Comparison of ENCODE assay signal across 9 cellular contexts in the genomic region with DNA sequence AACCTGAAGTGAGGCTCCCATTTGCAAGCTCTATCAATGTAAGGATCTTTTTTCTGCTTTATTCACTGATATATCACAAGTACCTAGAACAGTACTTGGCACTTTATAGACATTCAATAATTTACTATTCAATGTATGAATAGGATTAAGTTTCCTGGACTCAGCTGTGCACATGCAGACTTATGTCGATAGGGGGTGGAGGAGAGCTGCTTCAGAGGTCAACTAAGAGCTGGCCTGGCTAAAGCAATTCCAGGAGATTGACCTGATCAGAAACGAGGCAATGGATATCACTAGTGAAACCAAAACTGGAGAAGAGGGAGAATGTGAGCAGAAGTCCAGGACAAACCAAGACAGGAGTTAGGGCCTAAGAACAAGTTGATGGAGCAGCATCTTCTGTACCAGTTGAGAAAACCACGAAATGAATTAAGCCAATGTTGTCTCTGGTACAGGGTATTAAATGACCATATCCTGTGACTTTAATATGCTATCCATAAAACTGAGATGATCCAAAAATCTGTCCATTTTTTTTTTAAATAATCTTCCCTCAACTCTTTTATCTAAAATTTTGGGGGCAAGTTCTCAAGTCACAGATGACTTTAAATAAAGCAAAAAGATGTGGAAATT.
DNase-seq lines count a peak whose midpoint lies in the region; ATAC-seq, FAIRE-seq and TF ChIP-seq lines count a peak whose summit lies in the region.
"Had no signal": no experiment of that assay in that cellular context is flagged by ENCODE, and none has a peak within 500 bp of the region (broad histone marks: within the 10 kb centered on the region; RNA-seq: fewer than 3 reads in every experiment).

No MANE protein-coding gene starts in this region.

- no peak overlapping the region for H3K4me3 Mint-ChIP-seq in activated naive CD4-positive, alpha-beta T cell treated with anti-CD3 and anti-CD28 coated beads, Interleukin-2, amount 10 ng/mL, durations not matched to agents 7 days and 5 days

- WGBS in heart right ventricle, 2 donors = 30 to 33% methylated on average over 3 of the region's 3 CpGs
- 28 to 34% (median 28%) methylated on average over 3 of the region's 3 CpGs for WGBS in small intestine, 3 donors

- CTCF ChIA-PET in activated naive CD4-positive, alpha-beta T cell treated with anti-CD3 and anti-CD28 coated beads, Interleukin-2, amount 10 ng/mL, durations not matched to agents 7 days and 5 days (lab: Charles Lee) = interaction anchor here (1.6 kb wide), 1 partner anchor 756 kb away, joined by 3 read pairs; no protein-coding TSS in a partner anchor

- H3K27ac ChIP-seq in Karpas-422 (ENCODE audit: low read length) (no peak overlapping the region), heart right ventricle (no peak overlapping the region), small intestine (ENCODE audit: low read depth in 1 of 2, low read length in 1 of 2) (no peak overlapping the region)
- H3K27ac ChIP-seq: epithelial cell of prostate had no signal

- H3K9me3 ChIP-seq in Karpas-422 (ENCODE audit: low read length) (no peaks in the 10 kb centered on the region), heart right ventricle (no peaks in the 10 kb centered on the region), small intestine (ENCODE audit: control insufficient read depth, low read depth) (no peaks in the 10 kb centered on the region)

- peaks cover 2% of the 10 kb centered on the region for H3K9me3 Mint-ChIP-seq in activated naive CD4-positive, alpha-beta T cell treated with anti-CD3 and anti-CD28 coated beads, Interleukin-2, amount 10 ng/mL, durations not matched to agents 7 days and 5 days

- no peaks in the 10 kb centered on the region for H3K27me3 Mint-ChIP-seq in activated naive CD4-positive, alpha-beta T cell treated with anti-CD3 and anti-CD28 coated beads, Interleukin-2, amount 10 ng/mL, durations not matched to agents 7 days and 5 days

- no peaks in the 10 kb centered on the region for H3K36me3 Mint-ChIP-seq in activated naive CD4-positive, alpha-beta T cell treated with anti-CD3 and anti-CD28 coated beads, Interleukin-2, amount 10 ng/mL, durations not matched to agents 7 days and 5 days

- FAIRE-seq in small intestine (lab: Jason Lieb, UNC) = no peak

- no peaks in the 10 kb centered on the region for H3K9me2 ChIP-seq in Karpas-422 (replicated peaks; ENCODE audit: insufficient read depth, low read length)

- H3K79me2 ChIP-seq in Karpas-422 (ENCODE audit: low read length) = no peaks in the 10 kb centered on the region

- H4K20me1 ChIP-seq in Karpas-422 (ENCODE audit: insufficient read depth, low read depth, low read length) = no peaks in the 10 kb centered on the region

- no peak overlapping the region for H3K4me2 ChIP-seq in Karpas-422 (ENCODE audit: low read depth, low read length, poor library complexity, severe bottlenecking)

- no peaks in the 10 kb centered on the region for H3K4me1 Mint-ChIP-seq in activated naive CD4-positive, alpha-beta T cell treated with anti-CD3 and anti-CD28 coated beads, Interleukin-2, amount 10 ng/mL, durations not matched to agents 7 days and 5 days

- no peak overlapping the region for H3K27ac Mint-ChIP-seq in activated naive CD4-positive, alpha-beta T cell treated with anti-CD3 and anti-CD28 coated beads, Interleukin-2, amount 10 ng/mL, durations not matched to agents 7 days and 5 days

- no peak overlapping the region for H2AFZ ChIP-seq in Karpas-422 (ENCODE audit: low read length)

- H3K36me3 ChIP-seq in Karpas-422 (ENCODE audit: insufficient read depth, low read length) (no peaks in the 10 kb centered on the region), heart right ventricle (no peaks in the 10 kb centered on the region), small intestine (ENCODE audit: control insufficient read depth in 2 of 2, insufficient read depth in 2 of 2, low read length in 2 of 2) (no peaks in the 10 kb centered on the region)

- no peak overlapping the region for H3K4me3 ChIP-seq in Karpas-422 (ENCODE audit: low read length)
- no peak overlapping the region for H3K4me3 ChIP-seq in heart right ventricle
- no peak overlapping the region for H3K4me3 ChIP-seq in small intestine (ENCODE audit: low read depth in 1 of 2, low read length in 2 of 2)

- TF ChIP-seq CTCF in heart right ventricle (IDR thresholded peaks at IDR 0.05) = peak; percentile 42 to 89 (median 80)

- ATAC-seq in GM18498 (IDR thresholded peaks at IDR 0.05; ENCODE audit: unreplicated experiment) (peak; percentile 68), heart right ventricle (peak; percentile 73 to 94 (median 88)), GM21515 (IDR thresholded peaks at IDR 0.05; ENCODE audit: unreplicated experiment) (no peak)

- peak; percentile 62 for DNase-seq in AG08395 (ENCODE audit: low spot score)
- DNase-seq in Karpas-422 = peak; percentile 69
- peak; percentile 17 for DNase-seq in UCSD-AML1 (lab: John Stamatoyannopoulos, UW; ENCODE audit: unreplicated experiment)
- peak in 1 of 2 donors; percentile 37 for DNase-seq in heart right ventricle
- DNase-seq in small intestine = peak; percentile 58
- no peak for DNase-seq in activated naive CD4-positive, alpha-beta T cell treated with anti-CD3 and anti-CD28 coated beads, Interleukin-2, amount 10 ng/mL, durations not matched to agents 7 days and 5 days

- no peak overlapping the region for H3K9ac ChIP-seq in Karpas-422 (ENCODE audit: low read length)

- H3K4me1 ChIP-seq in Karpas-422 (ENCODE audit: low read length) (no peaks in the 10 kb centered on the region), heart right ventricle (peaks cover 0 to 25% (median 0%) of the 10 kb centered on the region in 9 donors), small intestine (ENCODE audit: control insufficient read depth in 2 of 2, insufficient read depth in 1 of 2, low read depth in 1 of 2, low read length in 1 of 2) (no peaks in the 10 kb centered on the region)

- intact Hi-C loops in heart right ventricle (cut with DNase I) = loop anchor here in 7 of 10 donors (2.0 to 10.0 kb wide), 5 partner anchors 694 to 854 kb away; a partner anchor contains a TSS

- H3K27me3 ChIP-seq in Karpas-422 (ENCODE audit: low read length) (no peaks in the 10 kb centered on the region), heart right ventricle (no peaks in the 10 kb centered on the region), small intestine (ENCODE audit: control insufficient read depth in 2 of 2, insufficient read depth in 2 of 2, low read length in 2 of 2) (no peaks in the 10 kb centered on the region)
